8 cellular contexts compared by ENCODE assay signal in the genomic region with DNA sequence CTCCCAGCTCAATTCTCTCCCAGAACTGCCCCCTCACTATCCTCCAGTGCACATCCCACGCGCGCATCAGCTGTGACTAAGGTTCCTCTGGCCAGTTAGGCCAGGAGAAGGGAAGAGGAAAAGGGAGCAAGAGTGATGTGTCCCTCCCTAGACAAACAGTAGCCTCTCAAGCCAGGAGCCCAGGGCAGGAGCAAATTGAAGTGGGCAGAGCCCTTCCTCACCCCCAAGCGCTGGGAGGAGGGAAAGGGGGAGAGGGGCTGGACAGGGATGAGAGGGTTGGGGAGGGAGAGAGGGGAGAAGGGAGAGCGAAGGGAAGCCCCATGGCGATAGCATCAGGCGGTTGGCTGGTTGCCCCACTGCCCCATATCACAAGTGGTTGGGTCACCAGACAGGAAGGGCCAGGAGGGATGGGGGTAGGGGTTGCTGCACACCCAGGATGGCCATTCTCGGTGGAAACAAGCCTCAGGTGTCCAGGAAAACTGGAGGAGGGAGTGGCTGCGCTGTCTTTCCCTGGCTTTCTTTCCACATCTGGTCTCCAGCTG. TPM values are rescaled to one million over a fixed set of nuclear protein-coding genes. Genes with fewer than 3 reads are reported as not detected.
DNase-seq lines count a peak whose midpoint lies in the region; ATAC-seq and TF ChIP-seq lines count a peak whose summit lies in the region.

No MANE protein-coding gene starts in this region.

- H3K4me1 ChIP-seq in liver (ENCODE audit: control insufficient read depth in 4 of 4, insufficient read depth in 4 of 4, low read length in 3 of 4) (peaks cover 5 to 47% (median 31%) of the 10 kb centered on the region in 4 donors), thymus (ENCODE audit: control insufficient read depth, insufficient read depth, low read length) (peaks cover 7% of the 10 kb centered on the region)

- BruUV-seq in Calu3 (replicated peaks; lab: Mats Ljungman, UMichigan) = TSS peak; percentile 35

- no peak for TF ChIP-seq RAD21 in liver (IDR thresholded peaks at IDR 0.05)

- CTCF ChIA-PET in Calu3 (lab: Charles Lee) = interaction anchor here (0.8 kb wide), 1 partner anchor 46 kb away, joined by 3 read pairs; a partner anchor contains a TSS

- ATAC-seq in HG02981 (IDR thresholded peaks at IDR 0.05; ENCODE audit: unreplicated experiment) = no peak

- peaks cover 76% of the 10 kb centered on the region for H3K36me3 Mint-ChIP-seq in Calu3 (ENCODE audit: insufficient read depth, unreplicated experiment)

- peak overlapping the region; percentile 55 to 88 (median 84) for H3K4me3 ChIP-seq in liver (ENCODE audit: low read depth in 1 of 3, low read length in 3 of 3)
- peak overlapping the region; percentile 67 for H3K4me3 ChIP-seq in thymus (ENCODE audit: low read length)

- no peaks in the 10 kb centered on the region for H3K27me3 Mint-ChIP-seq in Calu3 (ENCODE audit: unreplicated experiment)

- TF ChIP-seq CTCF in Calu3 (IDR thresholded peaks at IDR 0.05; ENCODE audit: unreplicated experiment) = no peak
- TF ChIP-seq CTCF in liver (IDR thresholded peaks at IDR 0.05; ENCODE audit: low read depth, low read length, missing input control) = no peak

- peak overlapping the region; percentile 93 for H3K27ac Mint-ChIP-seq in Calu3 (ENCODE audit: unreplicated experiment)

- peaks cover 0 to 17% (median 9%) of the 10 kb centered on the region in 4 donors for H3K36me3 ChIP-seq in liver (ENCODE audit: control insufficient read depth in 4 of 4, insufficient read depth in 3 of 4, low read depth in 1 of 4, low read length in 3 of 4)
- H3K36me3 ChIP-seq in thymus (ENCODE audit: control insufficient read depth, insufficient read depth) = peaks cover 10% of the 10 kb centered on the region

- peaks cover 41% of the 10 kb centered on the region for H3K4me1 Mint-ChIP-seq in Calu3 (ENCODE audit: low read depth, unreplicated experiment)

- H3K9me3 ChIP-seq in liver (ENCODE audit: control insufficient read depth in 4 of 4, low read length in 3 of 4) (no peaks in the 10 kb centered on the region), thymus (ENCODE audit: control insufficient read depth) (no peaks in the 10 kb centered on the region)

- DNase-seq in Calu3 (peak; percentile 52), NCI-H2196 (lab: John Stamatoyannopoulos, UW; ENCODE audit: unreplicated experiment) (peak; percentile 69), caudate nucleus (lab: John Stamatoyannopoulos, UW) (peak in 11 of 61 donors; percentile 15 to 85 (median 39)), AG20443 (ENCODE audit: low spot score) (no peak), DMS153 treated with DMSO at 0.1 percent for 48 hours (lab: John Stamatoyannopoulos, UW; ENCODE audit: unreplicated experiment) (no peak)

- peak overlapping the region; percentile 100 for H3K27ac ChIP-seq in caudate nucleus (ENCODE audit: low read depth, low read length)
- H3K27ac ChIP-seq in liver (ENCODE audit: low read depth in 1 of 2, low read length in 2 of 2) = peak overlapping the region; percentile 93 to 96
- H3K27ac ChIP-seq in thymus (ENCODE audit: low read depth) = peak overlapping the region; percentile 91

- H3K27me3 ChIP-seq in liver (ENCODE audit: control insufficient read depth in 4 of 4, insufficient read depth in 4 of 4, low read length in 3 of 4) (no peaks in the 10 kb centered on the region), thymus (ENCODE audit: control insufficient read depth, insufficient read depth) (no peaks in the 10 kb centered on the region)

- H3K4me3 Mint-ChIP-seq in Calu3 (ENCODE audit: low read depth, unreplicated experiment) = peak overlapping the region; percentile 80

- H3K9me3 Mint-ChIP-seq in Calu3 (ENCODE audit: low read depth, unreplicated experiment) = no peaks in the 10 kb centered on the region

- 27% methylated on average over 9 of the region's 9 CpGs for WGBS in liver
- WGBS in thymus = 71% methylated on average over 9 of the region's 9 CpGs

- H3K9ac ChIP-seq in liver (ENCODE audit: low read depth in 1 of 2, low read length in 2 of 2) = peak overlapping the region; percentile 67 to 86

- intact Hi-C loops in Calu3 (cut with micrococcal nuclease; ENCODE audit: unreplicated experiment) = no loop called here

TF ChIP-seq in liver, 16 proteins besides CTCF, POLR2A, EP300 and RAD21:
- TF ChIP-seq HNF4G (IDR thresholded peaks at IDR 0.05) = no peak
- TF ChIP-seq GABPA (IDR thresholded peaks at IDR 0.05 in 1 of 2, conservative IDR thresholded peaks at IDR 0.05 in 1 of 2) = no peak
- no peak for TF ChIP-seq REST (IDR thresholded peaks at IDR 0.05)
- no peak for TF ChIP-seq EGR1 (IDR thresholded peaks at IDR 0.05; ENCODE audit: low read depth in 2 of 2)
- TF ChIP-seq RXRA (IDR thresholded peaks at IDR 0.05) = no peak
- TF ChIP-seq MAX (IDR thresholded peaks at IDR 0.05) = no peak
- no peak for TF ChIP-seq NR2F2 (IDR thresholded peaks at IDR 0.05)
- TF ChIP-seq, protein P1, sequence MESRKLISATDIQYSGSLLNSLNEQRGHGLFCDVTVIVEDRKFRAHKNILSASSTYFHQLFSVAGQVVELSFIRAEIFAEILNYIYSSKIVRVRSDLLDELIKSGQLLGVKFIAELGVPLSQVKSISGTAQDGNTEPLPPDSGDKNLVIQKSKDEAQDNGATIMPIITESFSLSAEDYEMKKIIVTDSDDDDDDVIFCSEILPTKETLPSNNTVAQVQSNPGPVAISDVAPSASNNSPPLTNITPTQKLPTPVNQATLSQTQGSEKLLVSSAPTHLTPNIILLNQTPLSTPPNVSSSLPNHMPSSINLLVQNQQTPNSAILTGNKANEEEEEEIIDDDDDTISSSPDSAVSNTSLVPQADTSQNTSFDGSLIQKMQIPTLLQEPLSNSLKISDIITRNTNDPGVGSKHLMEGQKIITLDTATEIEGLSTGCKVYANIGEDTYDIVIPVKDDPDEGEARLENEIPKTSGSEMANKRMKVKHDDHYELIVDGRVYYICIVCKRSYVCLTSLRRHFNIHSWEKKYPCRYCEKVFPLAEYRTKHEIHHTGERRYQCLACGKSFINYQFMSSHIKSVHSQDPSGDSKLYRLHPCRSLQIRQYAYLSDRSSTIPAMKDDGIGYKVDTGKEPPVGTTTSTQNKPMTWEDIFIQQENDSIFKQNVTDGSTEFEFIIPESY (IDR thresholded peaks at IDR 0.05) = no peak
- no peak for TF ChIP-seq TAF1 (conservative IDR thresholded peaks at IDR 0.05)
- no peak for TF ChIP-seq SP1 (IDR thresholded peaks at IDR 0.05)
- no peak for TF ChIP-seq FOXA2 (IDR thresholded peaks at IDR 0.05)
- TF ChIP-seq YY1 (IDR thresholded peaks at IDR 0.05) = no peak
TF ChIP-seq in liver: peak in this region for 0.

RNA-seq across cellular contexts. Expression of gene CD63, which starts 1.1 kb away (rescaled TPM):
- total RNA-seq in Calu3 (2022) = 880 and 991 TPM in 2 replicates
- total RNA-seq in liver = 100 to 1,000 TPM; 185 to 373 TPM
- polyA plus RNA-seq in liver = 100 to 1,000 TPM; 328 to 348 TPM
- 598 TPM for polyA plus RNA-seq in thymus

RNA-seq across cellular contexts. Expression of gene RDH5, which starts 7.5 kb away (rescaled TPM):
- total RNA-seq in Calu3 (2022) (11.0 and 11.2 TPM in 2 replicates), liver (10 to 100 TPM in 1 of 2 donors, 1 to 10 TPM in 1; 9.2 to 21.8 TPM)
- polyA plus RNA-seq in liver (10 to 100 TPM; 36.6 to 61.7 TPM), thymus (7.6 TPM)

RNA-seq across cellular contexts. Expression of gene BLOC1S1, which starts 11.9 kb away (rescaled TPM):
- total RNA-seq in Calu3 (2022) (71.0 and 89.4 TPM in 2 replicates), liver (10 to 100 TPM; 43.7 to 79.6 TPM)
- polyA plus RNA-seq in liver (100 to 1,000 TPM; 150 TPM), thymus (190 TPM)

RNA-seq across cellular contexts. Expression of gene GDF11, which starts 15.2 kb away (rescaled TPM):
- total RNA-seq in Calu3 (2022) (5.3 and 6.7 TPM in 2 replicates), liver (1 to 10 TPM in 1 of 2 donors, under 1 TPM in 1; 0.84 to 5.0 TPM)
- polyA plus RNA-seq in liver (under 1 TPM; 0.40 to 0.55 TPM), thymus (2.8 TPM)

RNA-seq across cellular contexts. Expression of gene ITGA7, which starts 20.0 kb away (rescaled TPM):
- total RNA-seq in Calu3 (2022) = 5.9 and 6.3 TPM in 2 replicates
- 1 to 10 TPM in 1 of 2 donors, under 1 TPM in 1; 0.98 to 3.8 TPM for total RNA-seq in liver
- 1 to 10 TPM; 2.8 to 4.9 TPM for polyA plus RNA-seq in liver
- 18.7 TPM for polyA plus RNA-seq in thymus

Comparison
In these comparisons a context has a peak if more than half of its experiments do, and no peak if none do; other contexts are left out.
1. DNase-seq: peak in Calu3 (single experiment) and NCI-H2196 (single experiment); none in AG20443 (single experiment) and DMS153 treated with DMSO at 0.1 percent for 48 hours (single experiment).
2. Peak in every context shown above with its lines, with median percentiles within 50 percentile points of each other: H3K27ac ChIP-seq.